Comparison of ENCODE assay signal across 8 cellular contexts in the genomic region with DNA sequence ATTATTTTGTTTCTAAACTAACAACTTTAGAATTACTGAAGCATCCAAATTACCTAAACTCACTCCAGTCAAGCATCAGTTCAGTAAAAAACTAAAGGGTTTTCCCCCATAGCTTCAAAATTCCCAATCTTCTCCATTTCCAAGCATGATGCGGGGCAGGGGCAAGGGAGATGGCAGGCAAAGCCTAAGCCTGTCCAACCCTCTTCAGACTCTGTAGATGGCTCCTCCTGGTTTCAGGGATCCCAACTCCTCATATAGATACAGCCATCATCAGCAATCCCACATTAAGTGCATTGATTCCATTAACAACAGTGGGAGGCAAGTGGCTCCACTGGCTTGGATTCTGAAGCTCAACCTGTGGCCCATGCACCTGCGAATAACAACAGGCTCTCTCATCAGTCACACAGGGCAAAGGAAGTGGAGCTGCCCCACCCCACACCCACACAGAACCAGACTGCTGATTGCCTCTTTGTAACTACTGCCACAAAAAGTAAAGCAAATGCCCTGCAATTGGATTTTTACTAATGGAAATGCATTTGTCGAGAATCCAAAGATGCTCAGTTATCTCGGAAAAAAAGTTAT. TPM values are rescaled to one million over a fixed set of nuclear protein-coding genes. Genes with fewer than 3 reads are reported as not detected.
DNase-seq lines count a peak whose midpoint lies in the region; ATAC-seq and TF ChIP-seq lines count a peak whose summit lies in the region.
"Had no signal": no experiment of that assay in that cellular context is flagged by ENCODE, and none has a peak within 500 bp of the region (broad histone marks: within the 10 kb centered on the region; RNA-seq: fewer than 3 reads in every experiment).

No MANE protein-coding gene starts in this region.

- TF ChIP-seq CTCF in activated CD8-positive, alpha-beta T cell treated with anti-CD3 and anti-CD28 coated beads for 36 hours (IDR thresholded peaks at IDR 0.05) = no peak
- no peak for TF ChIP-seq CTCF in epithelial cell of esophagus (IDR thresholded peaks at IDR 0.05; ENCODE audit: insufficient read depth, low read depth, low read length, missing control alignments)

- ATAC-seq in activated CD8-positive, alpha-beta T cell treated with anti-CD3 and anti-CD28 coated beads for 36 hours = peak; percentile 87
- ATAC-seq in stimulated activated naive B cell treated with anti-CD40 and anti-IgM and Interleukin-4, amounts not matched to agents 10 μg/mL and 1 μg/mL and 100 μg/mL, for 72 hours (replicated peaks) = peak; percentile 77 to 84
- no peak for ATAC-seq in GM21529 (IDR thresholded peaks at IDR 0.05; ENCODE audit: unreplicated experiment)

- no peak overlapping the region for H3K4me3 Mint-ChIP-seq in activated CD8-positive, alpha-beta T cell treated with anti-CD3 and anti-CD28 coated beads for 36 hours
- no peak overlapping the region for H3K4me3 Mint-ChIP-seq in stimulated activated naive B cell treated with anti-CD40 and anti-IgM and Interleukin-4, amounts not matched to agents 10 μg/mL and 1 μg/mL and 100 μg/mL, for 72 hours

- CTCF ChIA-PET in activated CD8-positive, alpha-beta T cell treated with anti-CD3 and anti-CD28 coated beads for 36 hours (lab: Charles Lee) = interaction anchor here (1.5 kb wide), 1 partner anchor 8 kb away, joined by 4 read pairs; no protein-coding TSS in a partner anchor

- no peaks in the 10 kb centered on the region for H3K27me3 Mint-ChIP-seq in activated CD8-positive, alpha-beta T cell treated with anti-CD3 and anti-CD28 coated beads for 36 hours
- H3K27me3 Mint-ChIP-seq in stimulated activated naive B cell treated with anti-CD40 and anti-IgM and Interleukin-4, amounts not matched to agents 10 μg/mL and 1 μg/mL and 100 μg/mL, for 72 hours = no peaks in the 10 kb centered on the region

- intact Hi-C loops in activated CD8-positive, alpha-beta T cell treated with anti-CD3 and anti-CD28 coated beads for 36 hours (cut with micrococcal nuclease) = no loop called here

- no peaks in the 10 kb centered on the region for H3K36me3 Mint-ChIP-seq in activated CD8-positive, alpha-beta T cell treated with anti-CD3 and anti-CD28 coated beads for 36 hours (ENCODE audit: low read depth)
- H3K36me3 Mint-ChIP-seq in stimulated activated naive B cell treated with anti-CD40 and anti-IgM and Interleukin-4, amounts not matched to agents 10 μg/mL and 1 μg/mL and 100 μg/mL, for 72 hours = no peaks in the 10 kb centered on the region

- POLR2A ChIA-PET in activated CD8-positive, alpha-beta T cell treated with anti-CD3 and anti-CD28 coated beads for 36 hours (lab: Charles Lee) = interaction anchor here (0.6 to 1.2 kb wide), 3 partner anchors 9 to 47 kb away, joined by 3 to 4 read pairs (median 3); no protein-coding TSS in a partner anchor

- no peaks in the 10 kb centered on the region for H3K9me3 Mint-ChIP-seq in activated CD8-positive, alpha-beta T cell treated with anti-CD3 and anti-CD28 coated beads for 36 hours
- no peaks in the 10 kb centered on the region for H3K9me3 Mint-ChIP-seq in stimulated activated naive B cell treated with anti-CD40 and anti-IgM and Interleukin-4, amounts not matched to agents 10 μg/mL and 1 μg/mL and 100 μg/mL, for 72 hours

- peaks cover 44% of the 10 kb centered on the region for H3K4me1 Mint-ChIP-seq in activated CD8-positive, alpha-beta T cell treated with anti-CD3 and anti-CD28 coated beads for 36 hours (ENCODE audit: low read depth)
- peaks cover 10 to 39% of the 10 kb centered on the region in 2 donors for H3K4me1 Mint-ChIP-seq in stimulated activated naive B cell treated with anti-CD40 and anti-IgM and Interleukin-4, amounts not matched to agents 10 μg/mL and 1 μg/mL and 100 μg/mL, for 72 hours

- DNase-seq in Jurkat, Clone E6-1 (ENCODE audit: low read depth, low spot score) = peak; percentile 26
- peak; percentile 71 for DNase-seq in activated CD8-positive, alpha-beta T cell treated with anti-CD3 and anti-CD28 coated beads for 36 hours
- peak; percentile 45 for DNase-seq in epithelial cell of esophagus (ENCODE audit: low read depth)
- no peak for DNase-seq in stimulated activated naive B cell treated with anti-CD40 and anti-IgM and Interleukin-4, amounts not matched to agents 10 μg/mL and 1 μg/mL and 100 μg/mL, for 72 hours
- DNase-seq in NCI-H1092 treated with DMSO at 0.1 percent for 48 hours (lab: John Stamatoyannopoulos, UW) = no peak
- DNase-seq in cerebellar nuclear complex (lab: John Stamatoyannopoulos, UW) = no peak
- DNase-seq: NCI-H2029 had no signal

- H3K4me3 ChIP-seq in Jurkat, Clone E6-1 (ENCODE audit: low read length) = no peak overlapping the region
- no peak overlapping the region for H3K4me3 ChIP-seq in epithelial cell of esophagus (ENCODE audit: low read length)

- peak overlapping the region; percentile 16 for H3K27ac Mint-ChIP-seq in activated CD8-positive, alpha-beta T cell treated with anti-CD3 and anti-CD28 coated beads for 36 hours
- no peak overlapping the region for H3K27ac Mint-ChIP-seq in stimulated activated naive B cell treated with anti-CD40 and anti-IgM and Interleukin-4, amounts not matched to agents 10 μg/mL and 1 μg/mL and 100 μg/mL, for 72 hours

RNA-seq across cellular contexts. Expression of a gene that starts 14.9 kb away (rescaled TPM):
- polyA plus RNA-seq in Jurkat, Clone E6-1 (2012; ENCODE audit: insufficient read depth, insufficient read length) = 8.6 TPM
- total RNA-seq in activated CD8-positive, alpha-beta T cell treated with anti-CD3 and anti-CD28 coated beads for 36 hours = 10 to 100 TPM; 17.8 to 20.1 TPM

Comparison
In these comparisons a context has a peak if more than half of its experiments do, and no peak if none do; other contexts are left out.
1. DNase-seq: peak in Jurkat, Clone E6-1 (single experiment), activated CD8-positive, alpha-beta T cell treated with anti-CD3 and anti-CD28 coated beads for 36 hours (single experiment) and epithelial cell of esophagus (single experiment); none in stimulated activated naive B cell treated with anti-CD40 and anti-IgM and Interleukin-4, amounts not matched to agents 10 μg/mL and 1 μg/mL and 100 μg/mL, for 72 hours (single experiment), NCI-H1092 treated with DMSO at 0.1 percent for 48 hours (single experiment) and cerebellar nuclear complex (0 of 2).